11 cellular contexts compared by ENCODE assay signal in genomic region chr7:96303105-96303685, GRCh38. TPM values are rescaled to one million over a fixed set of nuclear protein-coding genes. Genes with fewer than 3 reads are reported as not detected.
DNase-seq lines count a peak whose midpoint lies in the region; ATAC-seq and TF ChIP-seq lines count a peak whose summit lies in the region.
"Had no signal": no experiment of that assay in that cellular context is flagged by ENCODE, and none has a peak within 500 bp of the region (broad histone marks: within the 10 kb centered on the region; RNA-seq: fewer than 3 reads in every experiment).

No MANE protein-coding gene starts in this region.

- no peak overlapping the region for H3K4me3 Mint-ChIP-seq in activated naive CD8-positive, alpha-beta T cell treated with anti-CD3 and anti-CD28 coated beads, Interleukin-2, amount 50 U/mL, for 24 hours

- H3K9me3 ChIP-seq in right lobe of liver (no peaks in the 10 kb centered on the region), vagina (no peaks in the 10 kb centered on the region)
- H3K9me3 ChIP-seq: ascending aorta, Peyer's patch had no signal

- H3K27me3 ChIP-seq in right lobe of liver (no peaks in the 10 kb centered on the region), vagina (no peaks in the 10 kb centered on the region)
- H3K27me3 ChIP-seq: ascending aorta, Peyer's patch had no signal

- peak overlapping the region in 2 of 3 donors; percentile 42 to 74 for H3K27ac ChIP-seq in right lobe of liver
- no peak overlapping the region for H3K27ac ChIP-seq in vagina
- H3K27ac ChIP-seq: ascending aorta, Peyer's patch had no signal

- H3K27ac Mint-ChIP-seq in activated naive CD8-positive, alpha-beta T cell treated with anti-CD3 and anti-CD28 coated beads, Interleukin-2, amount 50 U/mL, for 24 hours: peak overlapping the region; percentile 89

- CTCF ChIA-PET in HEK293T (lab: Yijun Ruan, JAX): no interaction called here

- intact Hi-C loops in right lobe of liver (cut with DNase I): no loop called here
- intact Hi-C loops in vagina (cut with DNase I): loop anchor here (10.0 kb wide), 1 partner anchor 68 kb away; no protein-coding TSS in a partner anchor

- peaks cover 58% of the 10 kb centered on the region for H3K4me1 Mint-ChIP-seq in activated naive CD8-positive, alpha-beta T cell treated with anti-CD3 and anti-CD28 coated beads, Interleukin-2, amount 50 U/mL, for 24 hours

- peaks cover 0 to 82% (median 42%) of the 10 kb centered on the region in 4 donors for H3K4me1 ChIP-seq in right lobe of liver
- H3K4me1 ChIP-seq in vagina: peaks cover 39% of the 10 kb centered on the region
- H3K4me1 ChIP-seq: ascending aorta had no signal

- WGBS in right lobe of liver (ENCODE audit: insufficient coverage, low coverage, low lambda C conversion rate, missing lambda C conversion rate): 21% methylated on average over 4 of the region's 5 CpGs

- peaks cover 2% of the 10 kb centered on the region for H3K36me3 Mint-ChIP-seq in activated naive CD8-positive, alpha-beta T cell treated with anti-CD3 and anti-CD28 coated beads, Interleukin-2, amount 50 U/mL, for 24 hours (ENCODE audit: low read depth)

- TF ChIP-seq POLR2A in right lobe of liver (IDR thresholded peaks at IDR 0.05) (no peak), vagina (IDR thresholded peaks at IDR 0.05) (no peak)

- H3K27me3 Mint-ChIP-seq in activated naive CD8-positive, alpha-beta T cell treated with anti-CD3 and anti-CD28 coated beads, Interleukin-2, amount 50 U/mL, for 24 hours: no peaks in the 10 kb centered on the region

- no peaks in the 10 kb centered on the region for H3K9me3 Mint-ChIP-seq in activated naive CD8-positive, alpha-beta T cell treated with anti-CD3 and anti-CD28 coated beads, Interleukin-2, amount 50 U/mL, for 24 hours

- ATAC-seq in activated naive CD8-positive, alpha-beta T cell treated with anti-CD3 and anti-CD28 coated beads, Interleukin-2, amount 50 U/mL, for 24 hours: no peak
- peak; percentile 86 to 92 (median 88) for ATAC-seq in right lobe of liver
- no peak for ATAC-seq in GM18858 (IDR thresholded peaks at IDR 0.05; ENCODE audit: unreplicated experiment)

- no peak for TF ChIP-seq CTCF in right lobe of liver (IDR thresholded peaks at IDR 0.05)
- TF ChIP-seq CTCF in vagina (IDR thresholded peaks at IDR 0.05): no peak

- DNase-seq in A172 (ENCODE audit: low spot score): peak; percentile 8
- DNase-seq in HEK293T (ENCODE audit: extremely low spot score): peak; percentile 27
- DNase-seq in activated naive CD8-positive, alpha-beta T cell treated with anti-CD3 and anti-CD28 coated beads, Interleukin-2, amount 50 U/mL, for 24 hours: no peak
- peak in 1 of 3 donors; percentile 72 for DNase-seq in right lobe of liver
- no peak for DNase-seq in vagina (ENCODE audit: extremely low spot score in 2 of 2)
- DNase-seq in H4 (ENCODE audit: low spot score): no peak
- no peak for DNase-seq in DMS114 treated with DMSO at 0.1 percent for 48 hours (lab: John Stamatoyannopoulos, UW; ENCODE audit: unreplicated experiment)
- DNase-seq: activated CD4-positive, CD25-positive, alpha-beta regulatory T cell treated with anti-CD3 and anti-CD28 coated beads, Interleukin-2, amount 50 U/mL, for 72 hours; Peyer's patch had no signal

- H3K4me3 ChIP-seq in right lobe of liver (no peak overlapping the region), vagina (no peak overlapping the region)
- H3K4me3 ChIP-seq: ascending aorta, Peyer's patch had no signal

- H3K36me3 ChIP-seq in right lobe of liver (no peaks in the 10 kb centered on the region), vagina (no peaks in the 10 kb centered on the region)
- H3K36me3 ChIP-seq: Peyer's patch had no signal

- POLR2A ChIA-PET in HEK293T (lab: Yijun Ruan, JAX): no interaction called here

TF ChIP-seq in HEK293T, 16 proteins besides CTCF, POLR2A, EP300 and RAD21:
- TF ChIP-seq LEF1 (IDR thresholded peaks at IDR 0.05; ENCODE audit: borderline replicate concordance) (no peak), TARDBP (IDR thresholded peaks at IDR 0.05) (no peak), SUZ12 (IDR thresholded peaks at IDR 0.05) (no peak), NFRKB (IDR thresholded peaks at IDR 0.05) (no peak), BHLHE40 (IDR thresholded peaks at IDR 0.05; ENCODE audit: borderline replicate concordance) (no peak), ARNT (IDR thresholded peaks at IDR 0.05) (no peak), CTBP1 (IDR thresholded peaks at IDR 0.05; ENCODE audit: borderline replicate concordance) (no peak), ELF4 (IDR thresholded peaks at IDR 0.05) (no peak), L3MBTL2 (conservative IDR thresholded peaks at IDR 0.05) (no peak), ZNF384 (IDR thresholded peaks at IDR 0.05) (no peak), SP1 (IDR thresholded peaks at IDR 0.05) (no peak)
- TF ChIP-seq, protein P1, sequence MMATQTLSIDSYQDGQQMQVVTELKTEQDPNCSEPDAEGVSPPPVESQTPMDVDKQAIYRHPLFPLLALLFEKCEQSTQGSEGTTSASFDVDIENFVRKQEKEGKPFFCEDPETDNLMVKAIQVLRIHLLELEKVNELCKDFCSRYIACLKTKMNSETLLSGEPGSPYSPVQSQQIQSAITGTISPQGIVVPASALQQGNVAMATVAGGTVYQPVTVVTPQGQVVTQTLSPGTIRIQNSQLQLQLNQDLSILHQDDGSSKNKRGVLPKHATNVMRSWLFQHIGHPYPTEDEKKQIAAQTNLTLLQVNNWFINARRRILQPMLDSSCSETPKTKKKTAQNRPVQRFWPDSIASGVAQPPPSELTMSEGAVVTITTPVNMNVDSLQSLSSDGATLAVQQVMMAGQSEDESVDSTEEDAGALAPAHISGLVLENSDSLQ (IDR thresholded peaks at IDR 0.05): no peak

RNA-seq across cellular contexts. Expression of gene SLC25A13, which starts 18.7 kb away (rescaled TPM):
- total RNA-seq in A172 (2014; rRNA removed; shearing (Covaris generic)): 71.3 and 73.5 TPM in 2 replicates
- total RNA-seq in right lobe of liver (100 to 1,000 TPM in 2 of 6 experiments, 10 to 100 TPM in 4; 54.5 to 110 (median 83.0) TPM), vagina (25.3 TPM)
- total RNA-seq in H4 (2014; rRNA removed; shearing (Covaris generic)): 56.2 and 61.1 TPM in 2 replicates

Comparison
In these comparisons a context has a peak if more than half of its experiments do, and no peak if none do; other contexts are left out.
1. DNase-seq: peak in A172 (single experiment) and HEK293T (single experiment); none in activated naive CD8-positive, alpha-beta T cell treated with anti-CD3 and anti-CD28 coated beads, Interleukin-2, amount 50 U/mL, for 24 hours (single experiment), vagina (0 of 2), H4 (single experiment) and DMS114 treated with DMSO at 0.1 percent for 48 hours (single experiment).
2. ATAC-seq: peak in right lobe of liver (4 of 4); none in activated naive CD8-positive, alpha-beta T cell treated with anti-CD3 and anti-CD28 coated beads, Interleukin-2, amount 50 U/mL, for 24 hours (single experiment) and GM18858 (single experiment).